8 cellular contexts compared by ENCODE assay signal in genomic region chr12:114508529-114509129, GRCh38.
A peak's percentile ranks its signal among the peaks of the same experiment; 100 is the strongest.
DNase-seq lines count a peak whose midpoint lies in the region; ATAC-seq and TF ChIP-seq lines count a peak whose summit lies in the region.

No MANE protein-coding gene starts in this region.

- 33% methylated on average over 8 of the region's 8 CpGs for WGBS in right cardiac atrium
- WGBS in sigmoid colon, 2 donors = 32 to 36% methylated on average over 8 of the region's 8 CpGs

- H3K4me3 ChIP-seq in right cardiac atrium (ENCODE audit: low read length) (no peak overlapping the region), sigmoid colon (no peak overlapping the region)

- no peak for TF ChIP-seq EP300 in sigmoid colon (IDR thresholded peaks at IDR 0.05)

- peak; percentile 46 for DNase-seq in SIG-M5 treated with dmso at 0.1 percent for 504 hours (lab: John Stamatoyannopoulos, UW; ENCODE audit: unreplicated experiment)
- no peak for DNase-seq in SIG-M5 (lab: John Stamatoyannopoulos, UW)
- peak; percentile 68 for DNase-seq in NCI-H1105 (lab: John Stamatoyannopoulos, UW)
- DNase-seq in T-helper 1 cell = peak in 4 of 5 donors; percentile 16 to 50 (median 30)
- DNase-seq in amniotic epithelial cell (ENCODE audit: low read depth) = peak; percentile 63
- DNase-seq in right cardiac atrium = peak; percentile 66 to 88 (median 67)
- DNase-seq in sigmoid colon = peak; percentile 71

- no peak overlapping the region for H3K27ac ChIP-seq in right cardiac atrium (ENCODE audit: low read length)
- no peak overlapping the region for H3K27ac ChIP-seq in sigmoid colon

- H3K27me3 ChIP-seq in right cardiac atrium (ENCODE audit: control insufficient read depth, insufficient read depth) (no peaks in the 10 kb centered on the region), sigmoid colon (peaks cover 0 to 42% (median 2%) of the 10 kb centered on the region in 3 donors)

- H3K36me3 ChIP-seq in sigmoid colon = no peaks in the 10 kb centered on the region

- peak in 3 of 4 experiments; percentile 35 to 68 (median 54) for TF ChIP-seq CTCF in sigmoid colon (IDR thresholded peaks at IDR 0.05)

- TF ChIP-seq POLR2A in sigmoid colon (IDR thresholded peaks at IDR 0.05) = no peak

- no peaks in the 10 kb centered on the region for H3K9me3 ChIP-seq in right cardiac atrium (ENCODE audit: control insufficient read depth, low read length)
- H3K9me3 ChIP-seq in sigmoid colon = no peaks in the 10 kb centered on the region

- intact Hi-C loops in right cardiac atrium (cut with DNase I) (loop anchor here in 3 of 4 donors (5.0 to 10.0 kb wide), 3 partner anchors 341 to 524 kb away; no protein-coding TSS in a partner anchor), sigmoid colon (cut with DNase I) (loop anchor here (2.0 to 5.0 kb wide), 3 partner anchors 342 to 541 kb away; partner anchors contain the start of gene RBM19)

- ATAC-seq in right cardiac atrium (peak; percentile 78 to 84), GM21576 (IDR thresholded peaks at IDR 0.05; ENCODE audit: unreplicated experiment) (no peak)

- H3K4me1 ChIP-seq in right cardiac atrium (ENCODE audit: control insufficient read depth, insufficient read depth, low read length) (no peaks in the 10 kb centered on the region), sigmoid colon (no peaks in the 10 kb centered on the region)
